9 cellular contexts compared by ENCODE assay signal in genomic region chr2:98134138-98134537, GRCh38. TPM values are rescaled to one million over a fixed set of nuclear protein-coding genes. Genes with fewer than 3 reads are reported as not detected.
DNase-seq lines count a peak whose midpoint lies in the region; ATAC-seq and TF ChIP-seq lines count a peak whose summit lies in the region.
"Had no signal": no experiment of that assay in that cellular context is flagged by ENCODE, and none has a peak within 500 bp of the region (broad histone marks: within the 10 kb centered on the region; RNA-seq: fewer than 3 reads in every experiment).

No MANE protein-coding gene starts in this region.

- ATAC-seq in T-helper 17 cell = peak; percentile 88
- no peak for ATAC-seq in HG03280 (IDR thresholded peaks at IDR 0.05; ENCODE audit: unreplicated experiment)
- no peak for ATAC-seq in GM21381 (IDR thresholded peaks at IDR 0.05; ENCODE audit: unreplicated experiment)

- peaks cover 3% of the 10 kb centered on the region for H3K36me3 Mint-ChIP-seq in T-helper 17 cell (ENCODE audit: low read depth)
- no peaks in the 10 kb centered on the region for H3K36me3 Mint-ChIP-seq in glutamatergic neuron (ENCODE audit: unreplicated experiment)

- H3K4me1 Mint-ChIP-seq in T-helper 17 cell = peaks cover 14% of the 10 kb centered on the region
- peaks cover 37% of the 10 kb centered on the region for H3K4me1 Mint-ChIP-seq in glutamatergic neuron (ENCODE audit: low read depth, unreplicated experiment)

- DNase-seq in activated naive CD4-positive, alpha-beta T cell treated with Interleukin-2 at 50 U/mL for 16 hours = peak; percentile 27
- DNase-seq in activated naive CD4-positive, alpha-beta T cell (lab: John Stamatoyannopoulos, UW) = no peak
- DNase-seq in T-helper 17 cell (no peak), glutamatergic neuron (peak; percentile 25), HK-2 (ENCODE audit: unreplicated experiment) (no peak)
- DNase-seq in stimulated activated CD8-positive, alpha-beta memory T cell treated with anti-CD3 and anti-CD28 coated beads, Interleukin-2, amount 100 ng/mL, for 48 hours (ENCODE audit: low read depth in 2 of 2) = peak; percentile 55 to 58

- H3K27ac Mint-ChIP-seq in T-helper 17 cell (peak overlapping the region; percentile 32), glutamatergic neuron (ENCODE audit: unreplicated experiment) (peak overlapping the region; percentile 44)

- H3K9me3 Mint-ChIP-seq in glutamatergic neuron (ENCODE audit: unreplicated experiment) = peaks cover 3% of the 10 kb centered on the region

- peaks cover 57% of the 10 kb centered on the region for H3K27me3 Mint-ChIP-seq in T-helper 17 cell
- peaks cover 8% of the 10 kb centered on the region for H3K27me3 Mint-ChIP-seq in glutamatergic neuron (ENCODE audit: unreplicated experiment)

- H3K4me3 Mint-ChIP-seq in T-helper 17 cell (peak overlapping the region; percentile 36), glutamatergic neuron (ENCODE audit: unreplicated experiment) (peak overlapping the region; percentile 27)

- no peak for TF ChIP-seq CTCF in glutamatergic neuron (IDR thresholded peaks at IDR 0.05; ENCODE audit: partially characterized antibody, unreplicated experiment)

- no peaks in the 10 kb centered on the region for H3K9me3 ChIP-seq in T-helper 17 cell (ENCODE audit: control insufficient read depth, low read length, poor library complexity, severe bottlenecking)

RNA-seq across cellular contexts. Expression of gene VWA3B, which starts 47.2 kb away (rescaled TPM):
- total RNA-seq in T-helper 17 cell = not detected
- total RNA-seq in glutamatergic neuron (ENCODE audit: unreplicated experiment) = not detected
- total RNA-seq: RPMI7951 had no signal

Comparison
In these comparisons a context has a peak if more than half of its experiments do, and no peak if none do; other contexts are left out.
1. DNase-seq: peak in activated naive CD4-positive, alpha-beta T cell treated with Interleukin-2 at 50 U/mL for 16 hours (single experiment), glutamatergic neuron (single experiment) and stimulated activated CD8-positive, alpha-beta memory T cell treated with anti-CD3 and anti-CD28 coated beads, Interleukin-2, amount 100 ng/mL, for 48 hours (2 of 2); none in activated naive CD4-positive, alpha-beta T cell (0 of 4), T-helper 17 cell (0 of 3) and HK-2 (single experiment).